In the genomic region with DNA sequence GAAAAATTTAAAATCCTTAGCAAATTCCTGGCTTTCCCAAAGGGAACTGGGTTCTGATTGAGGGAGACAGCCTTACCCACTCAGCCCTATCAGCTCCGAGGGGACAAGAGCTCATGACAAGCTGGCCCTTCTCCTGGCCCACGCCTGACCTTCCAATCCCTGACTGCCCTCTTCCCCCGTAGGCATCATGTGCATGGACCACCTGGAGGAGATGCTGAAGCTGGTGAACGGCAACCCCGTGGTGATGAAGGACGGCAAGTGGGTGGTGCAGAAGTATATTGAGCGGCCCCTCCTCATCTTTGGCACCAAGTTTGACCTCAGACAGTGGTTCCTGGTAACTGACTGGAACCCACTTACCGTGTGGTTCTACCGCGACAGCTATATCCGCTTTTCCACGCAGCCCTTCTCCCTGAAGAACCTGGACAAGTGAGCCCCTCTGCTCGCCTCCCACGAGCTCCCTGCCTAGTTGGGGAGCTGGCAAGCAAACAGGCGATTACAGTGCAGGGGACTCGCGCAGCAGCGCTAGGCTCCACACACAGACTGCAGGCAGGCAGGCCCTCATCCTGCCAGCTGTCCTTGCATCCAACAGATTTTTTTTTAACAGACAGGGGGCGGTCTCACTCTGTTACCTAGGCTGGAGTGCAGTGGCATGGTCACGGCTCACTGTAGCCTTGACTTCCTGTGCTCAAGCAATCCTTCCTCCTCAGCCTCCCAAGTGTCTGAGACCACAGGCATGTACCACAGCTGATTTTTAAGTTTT, we compare ENCODE assay signal across 8 cellular contexts. TPM values are rescaled to one million over a fixed set of nuclear protein-coding genes. Genes with fewer than 3 reads are reported as not detected.
DNase-seq lines count a peak whose midpoint lies in the region; ATAC-seq and TF ChIP-seq lines count a peak whose summit lies in the region.

No MANE protein-coding gene starts in this region.

- H3K27me3 Mint-ChIP-seq in activated T-cell treated with anti-CD3 and anti-CD28 coated beads, Interleukin-2, amount 50 U/mL, for 24 hours, result no peaks in the 10 kb centered on the region
- H3K27me3 Mint-ChIP-seq in stimulated activated naive CD8-positive, alpha-beta T cell treated with anti-CD3 and anti-CD28 coated beads, Interleukin-15, amount 100 ng/mL, for 72 hours, result no peaks in the 10 kb centered on the region

- no peak for TF ChIP-seq EP300 in esophagus muscularis mucosa (IDR thresholded peaks at IDR 0.05)

- H3K4me3 ChIP-seq in epithelial cell of esophagus (ENCODE audit: low read length) (no peak overlapping the region), esophagus muscularis mucosa (no peak overlapping the region)

- H3K4me1 Mint-ChIP-seq in activated T-cell treated with anti-CD3 and anti-CD28 coated beads, Interleukin-2, amount 50 U/mL, for 24 hours (ENCODE audit: low read depth), result peaks cover 6% of the 10 kb centered on the region
- H3K4me1 Mint-ChIP-seq in stimulated activated naive CD8-positive, alpha-beta T cell treated with anti-CD3 and anti-CD28 coated beads, Interleukin-15, amount 100 ng/mL, for 72 hours, result peaks cover 15% of the 10 kb centered on the region

- TF ChIP-seq POLR2A in esophagus muscularis mucosa (IDR thresholded peaks at IDR 0.05; ENCODE audit: low read depth), result no peak

- WGBS in esophagus muscularis mucosa, result 84% methylated on average over 19 of the region's 20 CpGs

- no peaks in the 10 kb centered on the region for H3K9me3 ChIP-seq in esophagus muscularis mucosa

- DNase-seq in activated T-cell treated with anti-CD3 and anti-CD28 coated beads, Interleukin-2, amount 50 U/mL, for 24 hours, result no peak
- no peak for DNase-seq in activated T-cell treated with anti-CD3 and anti-CD28 coated beads, Interleukin-2, amount 50 U/mL, for 1 hour
- DNase-seq in RPMI7951 (ENCODE audit: low read depth) (peak; percentile 43), epithelial cell of esophagus (ENCODE audit: low read depth) (peak; percentile 42), NCI-H1930 (lab: John Stamatoyannopoulos, UW) (no peak), esophagus muscularis mucosa (ENCODE audit: extremely low spot score) (no peak)
- peak; percentile 20 to 41 for DNase-seq in stimulated activated naive CD8-positive, alpha-beta T cell treated with anti-CD3 and anti-CD28 coated beads, Interleukin-15, amount 100 ng/mL, for 72 hours
- no peak for DNase-seq in effector CD4-positive, alpha-beta T cell

- H3K36me3 Mint-ChIP-seq in activated T-cell treated with anti-CD3 and anti-CD28 coated beads, Interleukin-2, amount 50 U/mL, for 24 hours (ENCODE audit: low read depth), result peaks cover 41% of the 10 kb centered on the region

- H3K4me3 Mint-ChIP-seq in activated T-cell treated with anti-CD3 and anti-CD28 coated beads, Interleukin-2, amount 50 U/mL, for 24 hours, result no peak overlapping the region
- H3K4me3 Mint-ChIP-seq in stimulated activated naive CD8-positive, alpha-beta T cell treated with anti-CD3 and anti-CD28 coated beads, Interleukin-15, amount 100 ng/mL, for 72 hours, result no peak overlapping the region

- ATAC-seq in stimulated activated naive CD8-positive, alpha-beta T cell treated with anti-CD3 and anti-CD28 coated beads, Interleukin-15, amount 100 ng/mL, for 72 hours, result peak; percentile 85

- no peaks in the 10 kb centered on the region for H3K9me3 Mint-ChIP-seq in activated T-cell treated with anti-CD3 and anti-CD28 coated beads, Interleukin-2, amount 50 U/mL, for 24 hours
- H3K9me3 Mint-ChIP-seq in stimulated activated naive CD8-positive, alpha-beta T cell treated with anti-CD3 and anti-CD28 coated beads, Interleukin-15, amount 100 ng/mL, for 72 hours, result no peaks in the 10 kb centered on the region

- TF ChIP-seq CTCF in epithelial cell of esophagus (IDR thresholded peaks at IDR 0.05; ENCODE audit: insufficient read depth, low read depth, low read length, missing control alignments), result peak; percentile 21
- peak in 1 of 3 experiments; percentile 30 for TF ChIP-seq CTCF in esophagus muscularis mucosa (IDR thresholded peaks at IDR 0.05)

- no peaks in the 10 kb centered on the region for H3K27me3 ChIP-seq in esophagus muscularis mucosa

- peaks cover 8 to 56% (median 42%) of the 10 kb centered on the region in 4 donors for H3K36me3 ChIP-seq in esophagus muscularis mucosa

- H3K27ac ChIP-seq in esophagus muscularis mucosa (replicated peaks in 1 of 4), result no peak overlapping the region

- intact Hi-C loops in esophagus muscularis mucosa (cut with DNase I), result no loop called here

- peak overlapping the region; percentile 4 for H3K27ac Mint-ChIP-seq in activated T-cell treated with anti-CD3 and anti-CD28 coated beads, Interleukin-2, amount 50 U/mL, for 24 hours
- no peak overlapping the region for H3K27ac Mint-ChIP-seq in stimulated activated naive CD8-positive, alpha-beta T cell treated with anti-CD3 and anti-CD28 coated beads, Interleukin-15, amount 100 ng/mL, for 72 hours

- H3K4me1 ChIP-seq in esophagus muscularis mucosa, result no peaks in the 10 kb centered on the region

RNA-seq across cellular contexts. Expression of a gene that starts 16.8 kb away (rescaled TPM):
- total RNA-seq in RPMI7951 (2014; rRNA removed; shearing (Covaris generic)), result 47.5 and 49.5 TPM in 2 replicates
- 10 to 100 TPM; 33.0 to 48.1 (median 45.0) TPM for total RNA-seq in esophagus muscularis mucosa

RNA-seq across cellular contexts. Expression of a gene that starts 16.9 kb away (rescaled TPM):
- total RNA-seq in RPMI7951 (2014; rRNA removed; shearing (Covaris generic)), result 4.7 and 7.4 TPM in 2 replicates
- 10 to 100 TPM; 15.5 to 56.5 (median 25.6) TPM for total RNA-seq in esophagus muscularis mucosa

RNA-seq across cellular contexts. Expression of a gene that starts 34.1 kb away (rescaled TPM):
- 254 and 426 TPM in 2 replicates for total RNA-seq in RPMI7951 (2014; rRNA removed; shearing (Covaris generic))
- 100 to 1,000 TPM; 129 to 191 (median 164) TPM for total RNA-seq in esophagus muscularis mucosa

RNA-seq across cellular contexts. Expression of a gene that starts 34.7 kb away (rescaled TPM):
- 99.1 and 107 TPM in 2 replicates for total RNA-seq in RPMI7951 (2014; rRNA removed; shearing (Covaris generic))
- total RNA-seq in esophagus muscularis mucosa, result 10 to 100 TPM; 64.4 to 80.9 (median 74.6) TPM

RNA-seq across cellular contexts. Expression of a gene that starts 53.1 kb away (rescaled TPM):
- not detected in 2 replicates for total RNA-seq in RPMI7951 (2014; rRNA removed; shearing (Covaris generic))
- 1 to 10 TPM in 2 of 4 donors, under 1 TPM in 2; 0.78 to 2.4 (median 1.0) TPM for total RNA-seq in esophagus muscularis mucosa

Comparison
In these comparisons a context has a peak if more than half of its experiments do, and no peak if none do; other contexts are left out.
1. DNase-seq: peak in RPMI7951 (single experiment), epithelial cell of esophagus (single experiment) and stimulated activated naive CD8-positive, alpha-beta T cell treated with anti-CD3 and anti-CD28 coated beads, Interleukin-15, amount 100 ng/mL, for 72 hours (2 of 2); none in activated T-cell treated with anti-CD3 and anti-CD28 coated beads, Interleukin-2, amount 50 U/mL, for 24 hours (single experiment), activated T-cell treated with anti-CD3 and anti-CD28 coated beads, Interleukin-2, amount 50 U/mL, for 1 hour (single experiment), NCI-H1930 (0 of 2), esophagus muscularis mucosa (single experiment) and effector CD4-positive, alpha-beta T cell (single experiment).